31 cellular contexts compared by ENCODE assay signal in the genomic region with DNA sequence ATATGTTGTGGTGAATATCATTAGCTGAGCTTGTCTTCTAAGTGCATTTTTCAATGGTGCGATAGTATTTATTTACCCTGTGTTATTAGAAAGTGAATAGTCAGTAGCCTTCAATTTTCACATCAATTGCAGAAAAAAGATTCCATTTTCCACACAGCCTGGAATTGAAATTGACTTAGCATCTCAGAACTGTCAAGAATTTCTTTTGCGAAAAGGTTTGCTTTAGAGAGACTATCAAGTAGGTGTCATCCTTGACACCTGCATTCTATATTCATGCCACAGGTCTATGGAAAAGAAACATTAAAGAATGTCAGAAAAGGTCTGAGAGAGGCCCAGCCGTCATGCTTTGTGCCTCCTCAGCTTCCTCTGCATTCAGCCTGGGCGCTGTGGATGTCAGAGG.
"Had no signal": no experiment of that assay in that cellular context is flagged by ENCODE, and none has a peak within 500 bp of the region (broad histone marks: within the 10 kb centered on the region; RNA-seq: fewer than 3 reads in every experiment).

No MANE protein-coding gene starts in this region.

- H3K9ac ChIP-seq: KMS-11 had no signal

- DNase-seq: Karpas-422, Kasumi-1, MG63, MM.1S, MV-4-11, NCI-H1048, NCI-H1092, NCI-H1092 treated with DMSO at 0.1 percent for 48 hours, NCI-H1105, NCI-H1417 treated with DMSO at 0.1 percent for 48 hours, NCI-H1436, NCI-H1436 treated with DMSO at 0.1 percent for 48 hours, NCI-H146, NCI-H1694, NCI-H1694 treated with DMSO at 0.1 percent for 48 hours, NCI-H187, NCI-H187 treated with DMSO at 0.1 percent for 48 hours, NCI-H1930, NCI-H2029, NCI-H2029 treated with DMSO at 0.1 percent for 48 hours, NCI-H2081 treated with DMSO at 0.1 percent for 48 hours, NCI-H2107, NCI-H2171, NCI-H2171 treated with DMSO at 0.1 percent for 48 hours, NCI-H2227 treated with DMSO at 0.1 percent for 48 hours, NCI-H226, NCI-H345, NCI-H446, NCI-H446 treated with DMSO at 0.1 percent for 48 hours, NCI-H510A had no signal

- H3K27me3 ChIP-seq: MG63 had no signal

- H3K36me3 ChIP-seq: MG63 had no signal

- H3K9me3 ChIP-seq: MG63 had no signal

- H3K27ac ChIP-seq: KMS-11 had no signal

- H3K4me2 ChIP-seq: KMS-11 had no signal

- H3K4me3 ChIP-seq: MG63 had no signal
